ENCODE assay signal across 1 cellular context in genomic region chr4:138330531-138330930, GRCh38.
TF ChIP-seq lines count a peak whose summit lies in the region.

No MANE protein-coding gene starts in this region.

TF ChIP-seq in IMR-90, 13 proteins besides CTCF, POLR2A, EP300 and RAD21 (continued from another document):
- TF ChIP-seq BHLHE40 (IDR thresholded peaks at IDR 0.05; ENCODE audit: low read depth, low read length): no peak
- TF ChIP-seq CHD1 (IDR thresholded peaks at IDR 0.05; ENCODE audit: low read depth, low read length): no peak
- TF ChIP-seq FOS (IDR thresholded peaks at IDR 0.05; ENCODE audit: low read depth, low read length): no peak
